In genomic region chr14:75010472-75010871, GRCh38 we compare ENCODE assay signal across 22 cellular contexts. TPM values are rescaled to one million over a fixed set of nuclear protein-coding genes. Genes with fewer than 3 reads are reported as not detected.
DNase-seq lines count a peak whose midpoint lies in the region; ATAC-seq and TF ChIP-seq lines count a peak whose summit lies in the region.
"Had no signal": no experiment of that assay in that cellular context is flagged by ENCODE, and none has a peak within 500 bp of the region (broad histone marks: within the 10 kb centered on the region; RNA-seq: fewer than 3 reads in every experiment).

No MANE protein-coding gene starts in this region.

- intact Hi-C loops in activated CD4-positive, alpha-beta T cell treated with anti-CD3 and anti-CD28 coated beads for 36 hours (cut with DNase I, micrococcal nuclease), result loop anchor here in 1 of 2 experiments (5.0 kb wide), 1 partner anchor 82 kb away; no protein-coding TSS in a partner anchor
- intact Hi-C loops in aorta (cut with DNase I), result loop anchor here (5.0 kb wide), 3 partner anchors 42 to 63 kb away; partner anchors contain the start of genes MLH3 (in 1 of the 2) and ZC2HC1C (in 1 of the 2)

- no peaks in the 10 kb centered on the region for H3K27me3 ChIP-seq in aorta (ENCODE audit: control insufficient read depth in 1 of 2, insufficient read depth in 2 of 2, low read length in 1 of 2)
- H3K27me3 ChIP-seq: BLaER1 treated with 17β-estradiol and CSF1 and Interleukin-3, amounts not matched to agents 10 nM and 100 nM; stomach had no signal

- H3K4me3 ChIP-seq in fibroblast of mammary gland (ENCODE audit: control insufficient read depth, low read depth, low read length), result no peak overlapping the region
- no peak overlapping the region for H3K4me3 ChIP-seq in aorta (ENCODE audit: low read length in 2 of 2)
- H3K4me3 ChIP-seq: BLaER1 treated with 17β-estradiol and CSF1 and Interleukin-3, amounts not matched to agents 10 nM and 100 nM; stomach had no signal

- no peaks in the 10 kb centered on the region for H3K9me3 Mint-ChIP-seq in activated CD4-positive, alpha-beta T cell treated with anti-CD3 and anti-CD28 coated beads for 36 hours (ENCODE audit: low read depth)
- no peaks in the 10 kb centered on the region for H3K9me3 Mint-ChIP-seq in HFFc6
- no peaks in the 10 kb centered on the region for H3K9me3 Mint-ChIP-seq in stimulated activated effector memory CD8-positive, alpha-beta T cell treated with anti-CD3 and anti-CD28 coated beads, Interleukin-12 subunit alpha, Interleukin-12 subunit beta, amount 100 ng/mL, for 72 hours
- H3K9me3 Mint-ChIP-seq: activated CD4-positive, alpha-beta T cell treated with anti-CD3 and anti-CD28 coated beads, Interleukin-2, amount 10 ng/mL, durations not matched to agents 24 days and 14 days had no signal

- no peak for DNase-seq in activated CD4-positive, alpha-beta T cell treated with anti-CD3 and anti-CD28 coated beads for 36 hours
- DNase-seq in activated CD4-positive, alpha-beta T cell treated with anti-CD3 and anti-CD28 coated beads for 48 hours, result no peak
- no peak for DNase-seq in HFFc6
- peak; percentile 37 for DNase-seq in fibroblast of mammary gland (ENCODE audit: low read depth)
- no peak for DNase-seq in stimulated activated effector memory CD8-positive, alpha-beta T cell treated with anti-CD3 and anti-CD28 coated beads, Interleukin-12 subunit alpha, Interleukin-12 subunit beta, amount 100 ng/mL, for 72 hours (ENCODE audit: low spot score in 2 of 2)
- DNase-seq in aorta, result no peak
- DNase-seq in effector CD4-positive, alpha-beta T cell, result no peak
- no peak for DNase-seq in NCI-H774 (lab: John Stamatoyannopoulos, UW)
- DNase-seq: activated CD4-positive, alpha-beta T cell treated with anti-CD3 and anti-CD28 coated beads, Interleukin-2, amount 10 ng/mL, durations not matched to agents 24 days and 14 days; activated gamma-delta T cell treated with Interleukin-2 at 50 U/mL for 16 hours; amniotic stem cell; KBM-7; left colon; NCI-H187; NCI-H2227 treated with DMSO at 0.1 percent for 48 hours; PC-3; small intestine; stimulated activated CD4-positive, alpha-beta T cell treated with anti-CD3 and anti-CD28 coated beads, Interleukin-4, amount 100 ng/mL, for 1 hour; stomach had no signal

- POLR2A ChIA-PET in activated CD4-positive, alpha-beta T cell treated with anti-CD3 and anti-CD28 coated beads for 36 hours (lab: Charles Lee), result interaction anchor here (0.6 kb wide), 1 partner anchor 87 kb away, joined by 5 read pairs; the partner anchor contains the start of gene RPS6KL1

- peaks cover 0 to 10% of the 10 kb centered on the region in 2 donors for H3K4me1 ChIP-seq in aorta (ENCODE audit: control insufficient read depth in 1 of 2, insufficient read depth in 2 of 2, low read length in 2 of 2)

- no peak overlapping the region for H3K27ac ChIP-seq in aorta (ENCODE audit: low read depth in 1 of 2, low read length in 2 of 2)
- H3K27ac ChIP-seq: BLaER1 treated with 17β-estradiol and CSF1 and Interleukin-3, amounts not matched to agents 10 nM and 100 nM had no signal

- H3K27me3 Mint-ChIP-seq in activated CD4-positive, alpha-beta T cell treated with anti-CD3 and anti-CD28 coated beads for 36 hours, result no peaks in the 10 kb centered on the region
- no peaks in the 10 kb centered on the region; the same call in 1 of the 2 replicates for H3K27me3 Mint-ChIP-seq in HFFc6 (ENCODE audit: insufficient read depth)
- H3K27me3 Mint-ChIP-seq: activated CD4-positive, alpha-beta T cell treated with anti-CD3 and anti-CD28 coated beads, Interleukin-2, amount 10 ng/mL, durations not matched to agents 24 days and 14 days; progenitor cell of endocrine pancreas had no signal

- H3K4me3 Mint-ChIP-seq in activated CD4-positive, alpha-beta T cell treated with anti-CD3 and anti-CD28 coated beads for 36 hours, result no peak overlapping the region
- H3K4me3 Mint-ChIP-seq in HFFc6, result peak overlapping the region; percentile 52; the same call in 1 of the 2 replicates
- no peak overlapping the region for H3K4me3 Mint-ChIP-seq in stimulated activated effector memory CD8-positive, alpha-beta T cell treated with anti-CD3 and anti-CD28 coated beads, Interleukin-12 subunit alpha, Interleukin-12 subunit beta, amount 100 ng/mL, for 72 hours
- H3K4me3 Mint-ChIP-seq: activated CD4-positive, alpha-beta T cell treated with anti-CD3 and anti-CD28 coated beads, Interleukin-2, amount 10 ng/mL, durations not matched to agents 24 days and 14 days had no signal

- peak overlapping the region; percentile 10 for H3K27ac Mint-ChIP-seq in activated CD4-positive, alpha-beta T cell treated with anti-CD3 and anti-CD28 coated beads for 36 hours
- H3K27ac Mint-ChIP-seq in HFFc6, result peak overlapping the region; percentile 88; the same call in 1 of the 2 replicates
- H3K27ac Mint-ChIP-seq in stimulated activated effector memory CD8-positive, alpha-beta T cell treated with anti-CD3 and anti-CD28 coated beads, Interleukin-12 subunit alpha, Interleukin-12 subunit beta, amount 100 ng/mL, for 72 hours, result peak overlapping the region; percentile 13
- H3K27ac Mint-ChIP-seq: progenitor cell of endocrine pancreas had no signal

- H3K4me1 Mint-ChIP-seq in activated CD4-positive, alpha-beta T cell treated with anti-CD3 and anti-CD28 coated beads for 36 hours, result peaks cover 36% of the 10 kb centered on the region
- peaks cover 35% of the 10 kb centered on the region for H3K4me1 Mint-ChIP-seq in HFFc6 (ENCODE audit: low read depth)
- peaks cover 23% of the 10 kb centered on the region for H3K4me1 Mint-ChIP-seq in stimulated activated effector memory CD8-positive, alpha-beta T cell treated with anti-CD3 and anti-CD28 coated beads, Interleukin-12 subunit alpha, Interleukin-12 subunit beta, amount 100 ng/mL, for 72 hours

- H3K36me3 Mint-ChIP-seq in activated CD4-positive, alpha-beta T cell treated with anti-CD3 and anti-CD28 coated beads for 36 hours (ENCODE audit: low read depth), result peaks cover 49% of the 10 kb centered on the region
- H3K36me3 Mint-ChIP-seq in HFFc6 (ENCODE audit: low read depth), result peaks cover 39% of the 10 kb centered on the region
- H3K36me3 Mint-ChIP-seq in stimulated activated effector memory CD8-positive, alpha-beta T cell treated with anti-CD3 and anti-CD28 coated beads, Interleukin-12 subunit alpha, Interleukin-12 subunit beta, amount 100 ng/mL, for 72 hours, result peaks cover 80% of the 10 kb centered on the region

- H3K36me3 ChIP-seq in aorta (ENCODE audit: control insufficient read depth in 1 of 2, insufficient read depth in 2 of 2, low read length in 1 of 2), result peaks cover 4 to 15% of the 10 kb centered on the region in 2 donors

- no peaks in the 10 kb centered on the region for H3K9me3 ChIP-seq in aorta (ENCODE audit: control insufficient read depth, low read length)
- H3K9me3 ChIP-seq: BLaER1 treated with 17β-estradiol and CSF1 and Interleukin-3, amounts not matched to agents 10 nM and 100 nM; stomach had no signal

- TF ChIP-seq CTCF in HFFc6 (IDR thresholded peaks at IDR 0.05) (no peak), fibroblast of mammary gland (conservative IDR thresholded peaks at IDR 0.05; ENCODE audit: control insufficient read depth, insufficient read depth, low read depth, low read length) (no peak)

- CTCF ChIA-PET in activated CD4-positive, alpha-beta T cell treated with anti-CD3 and anti-CD28 coated beads for 36 hours (lab: Charles Lee), result interaction anchor here (0.6 to 1.6 kb wide), 2 partner anchors 12 to 23 kb away, joined by 3 read pairs; no protein-coding TSS in a partner anchor

- no peak for ATAC-seq in activated CD4-positive, alpha-beta T cell treated with anti-CD3 and anti-CD28 coated beads for 36 hours
- no peak for ATAC-seq in stimulated activated effector memory CD8-positive, alpha-beta T cell treated with anti-CD3 and anti-CD28 coated beads, Interleukin-12 subunit alpha, Interleukin-12 subunit beta, amount 100 ng/mL, for 72 hours
- ATAC-seq in aorta (ENCODE audit: low FRiP score), result no peak

RNA-seq across cellular contexts. Expression of gene EIF2B2, which starts 7.8 kb away (rescaled TPM):
- 10 to 100 TPM; 55.6 to 69.8 TPM for total RNA-seq in activated CD4-positive, alpha-beta T cell treated with anti-CD3 and anti-CD28 coated beads for 36 hours
- total RNA-seq in HFFc6 (2021; fragmentation: NEBNext Ultra II Directional; extraction: Animal tissue kit (Norgen Biotek cat#: 25700)), result 10 to 100 TPM; 55.5 to 66.1 (median 59.0) TPM
- 10 to 100 TPM; 37.4 to 39.8 TPM for total RNA-seq in aorta
- polyA plus RNA-seq in aorta, result 10 to 100 TPM in 1 of 2 donors, 1 to 10 TPM in 1; 9.5 to 34.8 TPM

RNA-seq across cellular contexts. Expression of gene MLH3, which starts 40.8 kb away (rescaled TPM):
- 10 to 100 TPM; 28.1 to 30.8 TPM for total RNA-seq in activated CD4-positive, alpha-beta T cell treated with anti-CD3 and anti-CD28 coated beads for 36 hours
- total RNA-seq in HFFc6 (2021; fragmentation: NEBNext Ultra II Directional; extraction: Animal tissue kit (Norgen Biotek cat#: 25700)), result 10 to 100 TPM in 1 of 6 experiments, 1 to 10 TPM in 5; 5.4 to 11.6 (median 7.6) TPM
- 10 to 100 TPM; 26.7 to 43.6 TPM for total RNA-seq in aorta
- 10 to 100 TPM in 1 of 2 donors, 1 to 10 TPM in 1; 7.3 to 18.5 TPM for polyA plus RNA-seq in aorta

RNA-seq across cellular contexts. Expression of gene ACYP1, which starts 53.4 kb away (rescaled TPM):
- total RNA-seq in activated CD4-positive, alpha-beta T cell treated with anti-CD3 and anti-CD28 coated beads for 36 hours, result 10 to 100 TPM; 37.0 to 40.2 TPM
- 10 to 100 TPM in 4 of 6 experiments, 1 to 10 TPM in 2; 5.9 to 14.9 (median 11.7) TPM for total RNA-seq in HFFc6 (2021; fragmentation: NEBNext Ultra II Directional; extraction: Animal tissue kit (Norgen Biotek cat#: 25700))
- total RNA-seq in aorta, result 10 to 100 TPM; 10.5 to 23.9 TPM
- 10 to 100 TPM; 11.3 to 21.6 TPM for polyA plus RNA-seq in aorta

RNA-seq across cellular contexts. Expression of gene PGF, which starts 55.1 kb away (rescaled TPM):
- total RNA-seq in activated CD4-positive, alpha-beta T cell treated with anti-CD3 and anti-CD28 coated beads for 36 hours, result under 1 TPM in 1 of 2 experiments, not detected in 1; 0.09 TPM
- 1 to 10 TPM in 4 of 6 experiments, under 1 TPM in 2; 0.87 to 2.9 (median 2.7) TPM for total RNA-seq in HFFc6 (2021; fragmentation: NEBNext Ultra II Directional; extraction: Animal tissue kit (Norgen Biotek cat#: 25700))
- 10 to 100 TPM; 29.1 to 33.7 TPM for total RNA-seq in aorta
- 10 to 100 TPM in 1 of 2 donors, 1 to 10 TPM in 1; 7.6 to 16.3 TPM for polyA plus RNA-seq in aorta
- polyA plus RNA-seq: neural cell had no signal

RNA-seq across cellular contexts. Expression of gene ZC2HC1C, which starts 59.0 kb away (rescaled TPM):
- 1 to 10 TPM; 1.2 to 1.3 TPM for total RNA-seq in activated CD4-positive, alpha-beta T cell treated with anti-CD3 and anti-CD28 coated beads for 36 hours
- total RNA-seq in HFFc6 (2021; fragmentation: NEBNext Ultra II Directional; extraction: Animal tissue kit (Norgen Biotek cat#: 25700)), result 1 to 10 TPM in 3 of 6 experiments, under 1 TPM in 3; 0.43 to 1.4 (median 1.1) TPM
- 1 to 10 TPM; 1.8 to 2.0 TPM for total RNA-seq in aorta
- 1 to 10 TPM; 3.1 to 8.0 TPM for polyA plus RNA-seq in aorta

Comparison
In these comparisons a context has a peak if more than half of its experiments do, and no peak if none do; other contexts are left out.
1. H3K27ac Mint-ChIP-seq: peak in every context shown above with its lines; median percentile 88 in HFFc6; 13 in stimulated activated effector memory CD8-positive, alpha-beta T cell treated with anti-CD3 and anti-CD28 coated beads, Interleukin-12 subunit alpha, Interleukin-12 subunit beta, amount 100 ng/mL, for 72 hours; 10 in activated CD4-positive, alpha-beta T cell treated with anti-CD3 and anti-CD28 coated beads for 36 hours.